Comparison of ENCODE assay signal across 8 cellular contexts in the genomic region with DNA sequence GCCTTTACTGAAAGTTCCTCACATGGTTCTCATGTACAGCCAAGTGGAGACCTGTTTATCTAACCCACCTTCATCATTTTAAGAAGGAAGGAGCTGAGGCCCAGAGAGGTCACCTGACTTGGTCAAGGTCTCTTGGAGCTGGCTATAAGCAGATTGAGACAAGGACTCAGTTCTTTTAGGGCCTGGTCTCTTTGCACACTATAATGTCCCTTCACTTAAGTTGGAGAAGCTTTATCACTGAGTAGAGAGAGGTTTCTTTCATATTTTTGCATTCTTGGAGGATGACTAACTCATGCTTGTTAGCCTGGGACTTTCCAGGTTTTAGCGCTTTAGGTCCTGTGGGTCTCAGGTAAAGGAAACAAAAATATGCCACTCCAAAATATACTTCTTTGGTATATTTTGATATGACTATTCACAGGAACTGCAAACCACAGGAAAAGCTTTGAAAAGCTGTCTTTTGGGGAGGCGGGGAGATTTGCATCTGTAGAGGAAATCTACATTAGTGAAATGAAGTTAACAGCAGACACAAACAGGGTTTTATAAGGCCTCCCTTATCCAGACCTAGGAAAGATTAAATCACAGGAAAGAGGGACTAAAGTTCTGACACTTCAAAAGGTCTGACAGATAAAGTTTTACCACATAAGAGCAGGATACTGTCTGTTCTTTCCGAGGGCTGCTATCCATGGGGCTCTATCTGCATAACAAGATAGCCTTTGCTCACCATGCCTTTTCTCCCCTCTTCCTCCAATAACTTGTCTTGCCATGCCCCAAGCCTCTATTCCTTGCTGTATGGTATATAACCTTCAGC.
DNase-seq lines count a peak whose midpoint lies in the region; ATAC-seq and TF ChIP-seq lines count a peak whose summit lies in the region.

No MANE protein-coding gene starts in this region.

- CTCF ChIA-PET in activated CD4-positive, alpha-beta T cell treated with anti-CD3 and anti-CD28 coated beads for 36 hours (lab: Charles Lee), result interaction anchor here (0.6 to 1.7 kb wide), 7 partner anchors 18 to 509 kb away, joined by 3 to 8 read pairs (median 3); no protein-coding TSS in a partner anchor

- H3K27me3 Mint-ChIP-seq in activated CD4-positive, alpha-beta T cell treated with anti-CD3 and anti-CD28 coated beads for 36 hours, result no peaks in the 10 kb centered on the region
- H3K27me3 Mint-ChIP-seq in activated T-helper 17 cell treated with anti-CD3 and anti-CD28 coated beads, Interleukin-2, amount 50 U/mL, for 72 hours, result no peaks in the 10 kb centered on the region
- H3K27me3 Mint-ChIP-seq in nephron (ENCODE audit: low read depth) (no peaks in the 10 kb centered on the region), HFFc6 (ENCODE audit: insufficient read depth) (peaks cover 10% of the 10 kb centered on the region)

- peaks cover 6% of the 10 kb centered on the region for H3K36me3 Mint-ChIP-seq in activated CD4-positive, alpha-beta T cell treated with anti-CD3 and anti-CD28 coated beads for 36 hours (ENCODE audit: low read depth)
- peaks cover 9% of the 10 kb centered on the region for H3K36me3 Mint-ChIP-seq in activated T-helper 17 cell treated with anti-CD3 and anti-CD28 coated beads, Interleukin-2, amount 50 U/mL, for 72 hours (ENCODE audit: low read depth)
- peaks cover 8% of the 10 kb centered on the region for H3K36me3 Mint-ChIP-seq in nephron (ENCODE audit: low read depth)
- no peaks in the 10 kb centered on the region for H3K36me3 Mint-ChIP-seq in HFFc6 (ENCODE audit: low read depth)

- peak; percentile 68 for DNase-seq in activated CD4-positive, alpha-beta T cell treated with anti-CD3 and anti-CD28 coated beads for 36 hours
- DNase-seq in activated CD4-positive, alpha-beta T cell treated with anti-CD3 and anti-CD28 coated beads for 1 hour, result no peak
- DNase-seq in HT1080 (ENCODE audit: low read depth) (peak; percentile 70), sciatic nerve (ENCODE audit: low spot score) (no peak), superior temporal gyrus (ENCODE audit: extremely low spot score) (no peak), HFFc6 (no peak)

- peak overlapping the region; percentile 34 for H3K4me3 Mint-ChIP-seq in activated CD4-positive, alpha-beta T cell treated with anti-CD3 and anti-CD28 coated beads for 36 hours
- H3K4me3 Mint-ChIP-seq in activated T-helper 17 cell treated with anti-CD3 and anti-CD28 coated beads, Interleukin-2, amount 50 U/mL, for 72 hours, result peak overlapping the region; percentile 64
- no peak overlapping the region for H3K4me3 Mint-ChIP-seq in nephron
- H3K4me3 Mint-ChIP-seq in HFFc6, result no peak overlapping the region

- intact Hi-C loops in activated CD4-positive, alpha-beta T cell treated with anti-CD3 and anti-CD28 coated beads for 36 hours (cut with DNase I, micrococcal nuclease), result loop anchor here (1.0 to 10.0 kb wide), 19 partner anchors 16 to 1254 kb away; a partner anchor contains a TSS
- intact Hi-C loops in sciatic nerve (cut with DNase I), result no loop called here

- TF ChIP-seq CTCF in nephron (IDR thresholded peaks at IDR 0.05; ENCODE audit: unreplicated experiment in 3 of 3) (no peak), HFFc6 (IDR thresholded peaks at IDR 0.05) (no peak)

- H3K27ac Mint-ChIP-seq in activated CD4-positive, alpha-beta T cell treated with anti-CD3 and anti-CD28 coated beads for 36 hours, result peak overlapping the region; percentile 93
- peak overlapping the region; percentile 99 for H3K27ac Mint-ChIP-seq in activated T-helper 17 cell treated with anti-CD3 and anti-CD28 coated beads, Interleukin-2, amount 50 U/mL, for 72 hours
- peak overlapping the region; percentile 47 to 52 (median 48) for H3K27ac Mint-ChIP-seq in nephron
- no peak overlapping the region for H3K27ac Mint-ChIP-seq in HFFc6

- POLR2A ChIA-PET in activated CD4-positive, alpha-beta T cell treated with anti-CD3 and anti-CD28 coated beads for 36 hours (lab: Charles Lee), result interaction anchor here (0.6 to 1.5 kb wide), 6 partner anchors 15 to 339 kb away, joined by 3 to 7 read pairs (median 5); no protein-coding TSS in a partner anchor

- peaks cover 66% of the 10 kb centered on the region for H3K4me1 Mint-ChIP-seq in activated CD4-positive, alpha-beta T cell treated with anti-CD3 and anti-CD28 coated beads for 36 hours
- peaks cover 58% of the 10 kb centered on the region for H3K4me1 Mint-ChIP-seq in activated T-helper 17 cell treated with anti-CD3 and anti-CD28 coated beads, Interleukin-2, amount 50 U/mL, for 72 hours
- peaks cover 33% of the 10 kb centered on the region for H3K4me1 Mint-ChIP-seq in nephron
- H3K4me1 Mint-ChIP-seq in HFFc6 (ENCODE audit: low read depth), result peaks cover 15% of the 10 kb centered on the region

- H3K9me3 Mint-ChIP-seq in activated CD4-positive, alpha-beta T cell treated with anti-CD3 and anti-CD28 coated beads for 36 hours (ENCODE audit: low read depth), result peaks cover under 1% of the 10 kb centered on the region
- H3K9me3 Mint-ChIP-seq in activated T-helper 17 cell treated with anti-CD3 and anti-CD28 coated beads, Interleukin-2, amount 50 U/mL, for 72 hours, result peaks cover under 1% of the 10 kb centered on the region
- H3K9me3 Mint-ChIP-seq in nephron (peaks cover 8% of the 10 kb centered on the region), HFFc6 (no peaks in the 10 kb centered on the region; the same call in 1 of the 2 replicates)

- peak; percentile 69 for ATAC-seq in activated CD4-positive, alpha-beta T cell treated with anti-CD3 and anti-CD28 coated beads for 36 hours
- peak; percentile 74 for ATAC-seq in activated T-helper 17 cell treated with anti-CD3 and anti-CD28 coated beads, Interleukin-2, amount 50 U/mL, for 72 hours (replicated peaks)
- no peak for ATAC-seq in sciatic nerve

Comparison
In these comparisons a context has a peak if more than half of its experiments do, and no peak if none do; other contexts are left out.
1. DNase-seq: peak in activated CD4-positive, alpha-beta T cell treated with anti-CD3 and anti-CD28 coated beads for 36 hours (single experiment) and HT1080 (single experiment); none in activated CD4-positive, alpha-beta T cell treated with anti-CD3 and anti-CD28 coated beads for 1 hour (single experiment), sciatic nerve (single experiment), superior temporal gyrus (single experiment) and HFFc6 (single experiment).
2. H3K4me3 Mint-ChIP-seq: peak in activated CD4-positive, alpha-beta T cell treated with anti-CD3 and anti-CD28 coated beads for 36 hours (single experiment) and activated T-helper 17 cell treated with anti-CD3 and anti-CD28 coated beads, Interleukin-2, amount 50 U/mL, for 72 hours (single experiment); none in nephron (0 of 3) and HFFc6 (single experiment).